Comparison of ENCODE assay signal across 8 cellular contexts in genomic region chr17:47649153-47649971, GRCh38. TPM values are rescaled to one million over a fixed set of nuclear protein-coding genes. Genes with fewer than 3 reads are reported as not detected.
DNase-seq lines count a peak whose midpoint lies in the region; ATAC-seq and TF ChIP-seq lines count a peak whose summit lies in the region.

Gene KPNB1, plus strand, starts transcription at chr17:47649919. Its CDS starts 326 bp downstream, at chr17:47650245.

- ATAC-seq in GM19043 (IDR thresholded peaks at IDR 0.05; ENCODE audit: low read depth, unreplicated experiment) (peak; percentile 81), HG03378 (IDR thresholded peaks at IDR 0.05; ENCODE audit: unreplicated experiment) (peak; percentile 77)

- no peak for TF ChIP-seq CTCF in AG09319 (IDR thresholded peaks at IDR 0.05; ENCODE audit: low read depth, low read length)

- DNase-seq in AG09319 (ENCODE audit: extremely low read depth, low read depth) = peak; percentile 100
- peak; percentile 99 for DNase-seq in NCI-H460 (ENCODE audit: extremely low read depth, low read depth)
- peak; percentile 96 for DNase-seq in activated CD4-positive, CD25-positive, alpha-beta regulatory T cell treated with anti-CD3 and anti-CD28 coated beads, Interleukin-2, amount 50 U/mL, for 72 hours
- DNase-seq in cerebellar nuclear complex (lab: John Stamatoyannopoulos, UW) = peak; percentile 89 to 98
- DNase-seq in islet precursor cell = peak; percentile 100
- peak; percentile 96 to 99 (median 98) for DNase-seq in stimulated activated CD4-positive, alpha-beta T cell treated with anti-CD3 and anti-CD28 coated beads, Interleukin-12 subunit alpha, Interleukin-12 subunit beta, amount 100 ng/mL, for 48 hours (ENCODE audit: low read depth in 2 of 3, low spot score in 1 of 3)

RNA-seq across cellular contexts. Expression of gene KPNB1, which starts in this region (rescaled TPM):
- 390 and 410 TPM in 2 replicates for total RNA-seq in NCI-H460 (2014; rRNA removed; shearing (Covaris generic))
- 360 and 424 TPM in 2 replicates for polyA plus RNA-seq in NCI-H460 (2014; cell fraction: nucleus; rRNA removed)

Comparison
In these comparisons a context has a peak if more than half of its experiments do, and no peak if none do; other contexts are left out.
1. Peak in every context shown above with its lines: DNase-seq and ATAC-seq.